32 cellular contexts compared by ENCODE assay signal in the genomic region with DNA sequence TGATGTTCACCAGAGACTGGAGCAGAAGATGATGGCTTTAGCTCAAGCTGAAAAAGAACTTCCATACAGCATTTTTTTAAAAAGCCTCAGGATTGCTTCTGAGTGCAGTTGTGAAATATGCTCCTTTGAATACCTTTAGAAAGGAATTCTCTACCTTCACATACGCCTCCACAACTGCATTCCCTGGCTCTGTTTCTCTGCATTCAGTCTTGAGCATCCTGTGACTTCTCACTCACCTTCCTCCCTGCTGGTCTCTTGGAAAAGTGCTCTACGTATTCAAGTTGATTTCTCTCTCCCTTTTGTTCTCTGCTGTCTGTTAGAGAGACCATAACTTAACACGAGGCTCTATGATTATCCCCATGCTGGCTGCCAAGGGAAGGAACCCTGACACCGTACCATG. TPM values are rescaled to one million over a fixed set of nuclear protein-coding genes. Genes with fewer than 3 reads are reported as not detected.
DNase-seq lines count a peak whose midpoint lies in the region; ATAC-seq and TF ChIP-seq lines count a peak whose summit lies in the region.
"Had no signal": no experiment of that assay in that cellular context is flagged by ENCODE, and none has a peak within 500 bp of the region (broad histone marks: within the 10 kb centered on the region; RNA-seq: fewer than 3 reads in every experiment).

No MANE protein-coding gene starts in this region.

- H3K9ac ChIP-seq in mammary epithelial cell (ENCODE audit: insufficient read depth, low read length) = no peak overlapping the region
- no peak overlapping the region for H3K9ac ChIP-seq in neural progenitor cell
- H3K9ac ChIP-seq: BLaER1 treated with 17β-estradiol and CSF1 and Interleukin-3, amounts not matched to agents 10 nM and 100 nM; KMS-11 had no signal

- no peaks in the 10 kb centered on the region for H3K36me3 ChIP-seq in HEK293 (ENCODE audit: control insufficient read depth in 2 of 2, insufficient read depth in 1 of 2, low read length in 2 of 2)
- H3K36me3 ChIP-seq in mammary epithelial cell (ENCODE audit: insufficient read depth, low read length) = peaks cover 1% of the 10 kb centered on the region
- no peaks in the 10 kb centered on the region for H3K36me3 ChIP-seq in neural progenitor cell
- H3K36me3 ChIP-seq in testis (ENCODE audit: low read depth, missing control alignments) = no peaks in the 10 kb centered on the region
- H3K36me3 ChIP-seq: BLaER1 treated with 17β-estradiol and CSF1 and Interleukin-3, amounts not matched to agents 10 nM and 100 nM; HAP-1; SJCRH30 had no signal

- H3K4me2 ChIP-seq in mammary epithelial cell (ENCODE audit: insufficient read depth, low read depth, low read length) (peak overlapping the region; percentile 18), neural progenitor cell (no peak overlapping the region)
- H3K4me2 ChIP-seq: A549; BLaER1 treated with 17β-estradiol and CSF1 and Interleukin-3, amounts not matched to agents 10 nM and 100 nM; KMS-11 had no signal

- 33% methylated on average over 4 of the region's 4 CpGs for WGBS in mammary epithelial cell (ENCODE audit: low coverage, missing lambda C conversion rate)
- 54 to 62% methylated on average over 4 of the region's 4 CpGs for WGBS in testis, 2 donors

- H2AFZ ChIP-seq in mammary epithelial cell (ENCODE audit: low read depth, low read length) (no peak overlapping the region), neural progenitor cell (replicated peaks) (peak overlapping the region; percentile 22)

- DNase-seq in mammary epithelial cell (peak; percentile 51), foreskin keratinocyte (peak; percentile 16 to 18), neural progenitor cell (ENCODE audit: low spot score) (no peak), kidney glomerular epithelial cell (lab: John Stamatoyannopoulos, UW) (no peak), testis (no peak), ureter (ENCODE audit: low spot score) (no peak), SK-N-DZ (ENCODE audit: low spot score) (no peak)
- DNase-seq: AML-193; CD4-positive, alpha-beta T cell; COR-L47; DMS79; EL; GDM1; IMR-90; NCI-H1048; NCI-H1417; NCI-H1694; NCI-H2029 treated with DMSO at 0.1 percent for 48 hours; NCI-H226; NCI-H510A treated with DMSO at 0.1 percent for 48 hours; NK-92 treated with Interleukin-12 subunit alpha and Interleukin-12 subunit beta, amount 100 ng/mL, for 24 hours; PC-3; SJCRH30; T-cell had no signal

- no peaks in the 10 kb centered on the region for H3K27me3 Mint-ChIP-seq in neural progenitor cell (ENCODE audit: insufficient read depth, low read depth)

- no peak for ATAC-seq in foreskin keratinocyte
- ATAC-seq: A549, GM12878, PC-3, Right ventricle myocardium inferior, T-cell had no signal

- intact Hi-C loops in mammary epithelial cell (cut with micrococcal nuclease) (no loop called here), testis (cut with DNase I; ENCODE audit: low total_unique reads) (no loop called here)

- TF ChIP-seq CTCF in HEK293 (tag by site-specific recombination; IDR thresholded peaks at IDR 0.05) (no peak), mammary epithelial cell (conservative IDR thresholded peaks at IDR 0.05 in 1 of 2, IDR thresholded peaks at IDR 0.05 in 1 of 2; ENCODE audit: extremely low read depth in 1 of 2, insufficient read depth in 1 of 2, low read depth in 1 of 2, low read length in 2 of 2) (no peak), foreskin keratinocyte (conservative IDR thresholded peaks at IDR 0.05) (no peak), neural progenitor cell (IDR thresholded peaks at IDR 0.05) (no peak), testis (IDR thresholded peaks at IDR 0.05) (no peak)

- H3K79me2 ChIP-seq in mammary epithelial cell (ENCODE audit: insufficient read depth, low read length) = peaks cover 93% of the 10 kb centered on the region
- no peaks in the 10 kb centered on the region for H3K79me2 ChIP-seq in neural progenitor cell (ENCODE audit: low read depth)

- no peaks in the 10 kb centered on the region for H3K36me3 Mint-ChIP-seq in neural progenitor cell
- H3K36me3 Mint-ChIP-seq: T-cell had no signal

- H3K27ac Mint-ChIP-seq in neural progenitor cell = no peak overlapping the region
- H3K27ac Mint-ChIP-seq: CD4-positive, alpha-beta T cell; T-cell had no signal

- BruUV-seq in mammary epithelial cell (replicated peaks; lab: Mats Ljungman, UMichigan) = no TSS peak

- POLR2A ChIA-PET in HEK293 (lab: Yijun Ruan, JAX) = no interaction called here

- H3K9me3 ChIP-seq in HEK293 (ENCODE audit: control insufficient read depth, insufficient read depth, low read depth, low read length) = no peaks in the 10 kb centered on the region
- no peaks in the 10 kb centered on the region for H3K9me3 ChIP-seq in mammary epithelial cell (replicated peaks; ENCODE audit: insufficient read depth, low read length)
- no peaks in the 10 kb centered on the region for H3K9me3 ChIP-seq in neural progenitor cell (ENCODE audit: low read depth)
- H3K9me3 ChIP-seq in testis = no peaks in the 10 kb centered on the region
- H3K9me3 ChIP-seq: A549; BLaER1 treated with 17β-estradiol and CSF1 and Interleukin-3, amounts not matched to agents 10 nM and 100 nM; HAP-1; SJCRH30 had no signal

- H3K4me1 ChIP-seq in HEK293 (ENCODE audit: control insufficient read depth, insufficient read depth, low read length) = no peaks in the 10 kb centered on the region
- peaks cover 34% of the 10 kb centered on the region for H3K4me1 ChIP-seq in mammary epithelial cell (ENCODE audit: insufficient read depth, low read length)
- H3K4me1 ChIP-seq in foreskin keratinocyte = peaks cover 7% of the 10 kb centered on the region
- H3K4me1 ChIP-seq in neural progenitor cell = no peaks in the 10 kb centered on the region
- no peaks in the 10 kb centered on the region for H3K4me1 ChIP-seq in testis
- H3K4me1 ChIP-seq: A549, HAP-1, SJCRH30 had no signal

- dilution Hi-C loops in mammary epithelial cell (cut with HindIII; ENCODE audit: low sequenced_read_pairs) = no loop called here

- no peaks in the 10 kb centered on the region for H3F3A ChIP-seq in neural progenitor cell (ENCODE audit: low read depth)

- H3K27ac ChIP-seq in HEK293 (ENCODE audit: extremely low read depth, low read depth, low read length) (no peak overlapping the region), mammary epithelial cell (ENCODE audit: insufficient read depth, low read depth, low read length) (no peak overlapping the region), foreskin keratinocyte (no peak overlapping the region), neural progenitor cell (no peak overlapping the region), testis (no peak overlapping the region)
- H3K27ac ChIP-seq: A549; BLaER1 treated with 17β-estradiol and CSF1 and Interleukin-3, amounts not matched to agents 10 nM and 100 nM; KMS-11; SJCRH30 had no signal

- H3K9me3 Mint-ChIP-seq in neural progenitor cell = no peaks in the 10 kb centered on the region
- H3K9me3 Mint-ChIP-seq: CD4-positive, alpha-beta T cell; T-cell had no signal

- no peaks in the 10 kb centered on the region for H3K4me1 Mint-ChIP-seq in neural progenitor cell
- H3K4me1 Mint-ChIP-seq: T-cell had no signal

- H4K20me1 ChIP-seq in mammary epithelial cell (ENCODE audit: insufficient read depth, low read length) = no peaks in the 10 kb centered on the region
- no peaks in the 10 kb centered on the region for H4K20me1 ChIP-seq in neural progenitor cell (ENCODE audit: low read depth)
- H4K20me1 ChIP-seq: BLaER1 treated with 17β-estradiol and CSF1 and Interleukin-3, amounts not matched to agents 10 nM and 100 nM had no signal

- TF ChIP-seq POLR2A in testis (IDR thresholded peaks at IDR 0.05) = no peak

- no peak overlapping the region for H3K4me3 Mint-ChIP-seq in neural progenitor cell
- H3K4me3 Mint-ChIP-seq: CD4-positive, alpha-beta T cell; T-cell had no signal

- CTCF ChIA-PET in HEK293 (lab: Yijun Ruan, JAX) (no interaction called here), mammary epithelial cell (lab: Charles Lee; ENCODE audit: low non-redundant PET) (no interaction called here)

- in situ Hi-C loops in mammary epithelial cell (cut with MboI; ENCODE audit: low sequenced_read_pairs in 2 of 2) = no loop called here

- no peak overlapping the region for H3K4me3 ChIP-seq in HEK293 (ENCODE audit: low read depth, low read length)
- no peak overlapping the region for H3K4me3 ChIP-seq in mammary epithelial cell (replicated peaks in 1 of 3; ENCODE audit: insufficient read depth in 1 of 3, low read depth in 2 of 3, low read length in 3 of 3)
- H3K4me3 ChIP-seq in neural progenitor cell = no peak overlapping the region
- no peak overlapping the region for H3K4me3 ChIP-seq in testis
- H3K4me3 ChIP-seq: A549; BLaER1 treated with 17β-estradiol and CSF1 and Interleukin-3, amounts not matched to agents 10 nM and 100 nM; GM12878; HAP-1; SJCRH30 had no signal

- H3K27me3 ChIP-seq in mammary epithelial cell (ENCODE audit: insufficient read depth, low read length) (no peaks in the 10 kb centered on the region), foreskin keratinocyte (no peaks in the 10 kb centered on the region), neural progenitor cell (no peaks in the 10 kb centered on the region), testis (no peaks in the 10 kb centered on the region)
- H3K27me3 ChIP-seq: BLaER1 treated with 17β-estradiol and CSF1 and Interleukin-3, amounts not matched to agents 10 nM and 100 nM; SJCRH30 had no signal

TF ChIP-seq in HEK293, 187 proteins besides CTCF, POLR2A, EP300 and RAD21:
- TF ChIP-seq ZBTB17 (tag by site-specific recombination; IDR thresholded peaks at IDR 0.05) (peak; percentile 26; the same call in 1 of the 2 replicates), TRIM28 (IDR thresholded peaks at IDR 0.05; ENCODE audit: borderline replicate concordance, low read length) (no peak)

RNA-seq across cellular contexts. Expression of a gene that starts 34.5 kb away (rescaled TPM):
- total RNA-seq in mammary epithelial cell (10 to 100 TPM; 10.8 to 46.1 TPM), foreskin keratinocyte (31.1 and 32.4 TPM in 2 replicates), neural progenitor cell (ENCODE audit: low replicate concordance) (not detected in 2 replicates), testis (1 to 10 TPM in 1 of 2 donors, under 1 TPM in 1; 0.87 to 4.4 TPM), ureter (2.0 TPM)
- polyA plus RNA-seq in mammary epithelial cell (21.5 TPM), foreskin keratinocyte (34.3 and 36.2 TPM in 2 replicates), testis (ENCODE audit: insufficient read depth, low read depth, low replicate concordance) (0.88 TPM)
- 47.4 TPM for polyA minus RNA-seq in mammary epithelial cell
- polyA plus RNA-seq in SK-N-DZ (2014; cell fraction: cytosol; rRNA removed) = not detected in 2 replicates
- polyA plus RNA-seq in SK-N-DZ (2014; cell fraction: nucleus; rRNA removed) = not detected in 2 replicates
- total RNA-seq: CD4-positive, alpha-beta T cell; GM12878; IMR-90; PC-3; RPMI7951; SJCRH30; T-cell had no signal
- polyA plus RNA-seq: A549, GM12878, IMR-90 had no signal

Comparison
In these comparisons a context has a peak if more than half of its experiments do, and no peak if none do; other contexts are left out.
1. DNase-seq: peak in mammary epithelial cell (single experiment) and foreskin keratinocyte (2 of 2); none in neural progenitor cell (single experiment), kidney glomerular epithelial cell (single experiment), testis (single experiment), ureter (single experiment) and SK-N-DZ (single experiment).